Comparison of ENCODE assay signal across 13 cellular contexts in genomic region chr1:152049291-152050073, GRCh38. TPM values are rescaled to one million over a fixed set of nuclear protein-coding genes. Genes with fewer than 3 reads are reported as not detected.
A peak's percentile ranks its signal among the peaks of the same experiment; 100 is the strongest.
DNase-seq lines count a peak whose midpoint lies in the region; ATAC-seq and TF ChIP-seq lines count a peak whose summit lies in the region.
"Had no signal": no experiment of that assay in that cellular context is flagged by ENCODE, and none has a peak within 500 bp of the region (broad histone marks: within the 10 kb centered on the region; RNA-seq: fewer than 3 reads in every experiment).

No MANE protein-coding gene starts in this region.

- peak overlapping the region; percentile 28 for H3K27ac Mint-ChIP-seq in HFFc6
- H3K27ac Mint-ChIP-seq in T-cell: peak overlapping the region; percentile 16 to 53
- H3K27ac Mint-ChIP-seq: activated naive CD4-positive, alpha-beta T cell treated with anti-CD3 and anti-CD28 coated beads for 36 hours had no signal

- POLR2A ChIA-PET in T-cell (lab: Charles Lee): interaction anchor here in 1 of 2 donors (0.5 kb wide), 2 partner anchors 63 to 536 kb away, joined by 3 to 4 read pairs; no protein-coding TSS in a partner anchor

- H3K36me3 Mint-ChIP-seq in HFFc6 (ENCODE audit: low read depth) (no peaks in the 10 kb centered on the region), T-cell (no peaks in the 10 kb centered on the region)

- no peak overlapping the region for H3K4me3 ChIP-seq in foreskin fibroblast (ENCODE audit: low read depth in 1 of 2, low read length in 2 of 2)

- no peak overlapping the region for H3K4me3 Mint-ChIP-seq in HFFc6
- no peak overlapping the region for H3K4me3 Mint-ChIP-seq in T-cell
- H3K4me3 Mint-ChIP-seq: activated naive CD4-positive, alpha-beta T cell treated with anti-CD3 and anti-CD28 coated beads for 36 hours had no signal

- CTCF ChIA-PET in T-cell (lab: Charles Lee): interaction anchor here (0.7 to 2.3 kb wide), 6 partner anchors 13 to 409 kb away, joined by 3 to 14 read pairs (median 4); partner anchors contain the start of gene S100A11 (in 1 of the 2)

- TF ChIP-seq CTCF in 22Rv1 (IDR thresholded peaks at IDR 0.05) (no peak), HFFc6 (IDR thresholded peaks at IDR 0.05) (no peak), foreskin fibroblast (IDR thresholded peaks at IDR 0.05; ENCODE audit: low read depth, low read length) (no peak), GM20000 (IDR thresholded peaks at IDR 0.05; ENCODE audit: extremely low read depth, missing control alignments) (no peak)

- H3K27me3 Mint-ChIP-seq in HFFc6 (ENCODE audit: insufficient read depth) (peaks cover 17% of the 10 kb centered on the region), T-cell (peaks cover 0 to 8% of the 10 kb centered on the region in 2 donors)

- H3K4me1 Mint-ChIP-seq in HFFc6 (ENCODE audit: low read depth) (peaks cover 44% of the 10 kb centered on the region), T-cell (peaks cover 23 to 37% (median 36%) of the 10 kb centered on the region in 3 donors)

- DNase-seq in HFFc6: peak; percentile 32
- no peak for DNase-seq in T-cell
- DNase-seq in foreskin fibroblast: peak; percentile 59 to 80
- DNase-seq in GM20000 (ENCODE audit: low spot score): no peak
- no peak for DNase-seq in COLO829 (ENCODE audit: low spot score)
- DNase-seq in NCI-H187 (lab: John Stamatoyannopoulos, UW): no peak
- DNase-seq: activated naive CD4-positive, alpha-beta T cell treated with anti-CD3 and anti-CD28 coated beads for 36 hours; NCI-H1417 had no signal

- H3K27ac ChIP-seq in 22Rv1: peak overlapping the region; percentile 89

- H3K9me3 Mint-ChIP-seq in HFFc6 (no peaks in the 10 kb centered on the region), T-cell (no peaks in the 10 kb centered on the region)
- H3K9me3 Mint-ChIP-seq: activated naive CD4-positive, alpha-beta T cell treated with anti-CD3 and anti-CD28 coated beads for 36 hours had no signal

- ATAC-seq in T-cell (replicated peaks in 1 of 4): no peak
- ATAC-seq in GM19467 (IDR thresholded peaks at IDR 0.05; ENCODE audit: unreplicated experiment): no peak

RNA-seq across cellular contexts. Expression of gene S100A11, which starts 12.7 kb away (rescaled TPM):
- 1,000 to 10,000 TPM; 1,164 to 1,256 (median 1,179) TPM for total RNA-seq in HFFc6 (2021; fragmentation: NEBNext Ultra II Directional; extraction: Animal tissue kit (Norgen Biotek cat#: 25700))
- 100 to 1,000 TPM in 3 of 5 donors, 10 to 100 TPM in 2; 37.3 to 254 (median 195) TPM for total RNA-seq in T-cell

RNA-seq across cellular contexts. Expression of gene TCHHL1, which starts 39.4 kb away (rescaled TPM):
- not detected for total RNA-seq in HFFc6 (2021; fragmentation: NEBNext Ultra II Directional; extraction: Animal tissue kit (Norgen Biotek cat#: 25700))
- not detected for total RNA-seq in T-cell
- total RNA-seq: activated naive CD4-positive, alpha-beta T cell treated with anti-CD3 and anti-CD28 coated beads for 36 hours; endothelial cell of umbilical vein; osteocyte; RPMI7951 had no signal

RNA-seq across cellular contexts. Expression of gene S100A10, which starts 55.8 kb away (rescaled TPM):
- 100 to 1,000 TPM; 390 to 518 (median 442) TPM for total RNA-seq in HFFc6 (2021; fragmentation: NEBNext Ultra II Directional; extraction: Animal tissue kit (Norgen Biotek cat#: 25700))
- total RNA-seq in T-cell: 100 to 1,000 TPM; 157 to 277 (median 264) TPM

Comparison
In these comparisons a context has a peak if more than half of its experiments do, and no peak if none do; other contexts are left out.
1. DNase-seq: peak in HFFc6 (single experiment) and foreskin fibroblast (2 of 2); none in T-cell (0 of 34), GM20000 (single experiment), COLO829 (single experiment) and NCI-H187 (0 of 2).
2. RNA of gene S100A11, which starts 12.7 kb away (total RNA-seq): 1,164 to 1,256 TPM in HFFc6; 37.3 to 254 TPM in T-cell; every median in the first group is over 4 times any median in the second.